In genomic region chr1:47562799-47563198, GRCh38 we compare ENCODE assay signal across 21 cellular contexts.
"Had no signal": no experiment of that assay in that cellular context is flagged by ENCODE, and none has a peak within 500 bp of the region (broad histone marks: within the 10 kb centered on the region; RNA-seq: fewer than 3 reads in every experiment).

No MANE protein-coding gene starts in this region.

- DNase-seq: activated CD4-positive, alpha-beta T cell treated with anti-CD3 and anti-CD28 coated beads for 36 hours; activated CD4-positive, CD25-positive, alpha-beta regulatory T cell; activated CD8-positive, alpha-beta memory T cell treated with anti-CD3 and anti-CD28 coated beads, Interleukin-2, amount 10 ng/mL, durations not matched to agents 7 days and 5 days; activated T-cell treated with anti-CD3 and anti-CD28 coated beads, Interleukin-2, amount 50 U/mL, for 48 hours; cerebellar nuclear complex; colonic mucosa; effector CD8-positive, alpha-beta T cell; left ventricle myocardium inferior; mesendoderm; posterior cingulate gyrus; right cardiac atrium; stimulated activated CD4-positive, alpha-beta T cell treated with anti-CD3 and anti-CD28 coated beads, Interleukin-2, amount 100 ng/mL, for 48 hours; stimulated activated naive CD4-positive, alpha-beta T cell treated with Interleukin-2 at 50 U/mL for 16 hours; testis; trophoblast cell had no signal

- H3K4me3 ChIP-seq: colonic mucosa, left ventricle myocardium inferior, lung, testis had no signal

- H3K4me1 ChIP-seq: colonic mucosa had no signal

- H3K27ac ChIP-seq: colonic mucosa, left ventricle myocardium inferior, testis had no signal

- ATAC-seq: activated CD4-positive, alpha-beta T cell treated with anti-CD3 and anti-CD28 coated beads for 36 hours; activated CD8-positive, alpha-beta memory T cell treated with anti-CD3 and anti-CD28 coated beads, Interleukin-2, amount 10 ng/mL, durations not matched to agents 7 days and 5 days; activated CD8-positive, alpha-beta T cell treated with anti-CD3 and anti-CD28 coated beads, Interleukin-2, amount 10 ng/mL, durations not matched to agents 7 days and 5 days; activated naive CD4-positive, alpha-beta T cell treated with anti-CD3 and anti-CD28 coated beads, Interleukin-2, amount 50 U/mL, for 72 hours; natural killer cell treated with Interleukin-12 subunit alpha and Interleukin-12 subunit beta and Interleukin-15 and Interleukin-18, amount 100 ng/mL, for 72 hours; right cardiac atrium had no signal

- H3K36me3 ChIP-seq: colonic mucosa, left ventricle myocardium inferior had no signal

- H3K9me3 ChIP-seq: colonic mucosa, left ventricle myocardium inferior, testis had no signal

- FAIRE-seq: frontal cortex, urothelium cell line had no signal

- H3K27me3 ChIP-seq: colonic mucosa, testis had no signal
